ENCODE assay signal across 1 cellular context in the genomic region with DNA sequence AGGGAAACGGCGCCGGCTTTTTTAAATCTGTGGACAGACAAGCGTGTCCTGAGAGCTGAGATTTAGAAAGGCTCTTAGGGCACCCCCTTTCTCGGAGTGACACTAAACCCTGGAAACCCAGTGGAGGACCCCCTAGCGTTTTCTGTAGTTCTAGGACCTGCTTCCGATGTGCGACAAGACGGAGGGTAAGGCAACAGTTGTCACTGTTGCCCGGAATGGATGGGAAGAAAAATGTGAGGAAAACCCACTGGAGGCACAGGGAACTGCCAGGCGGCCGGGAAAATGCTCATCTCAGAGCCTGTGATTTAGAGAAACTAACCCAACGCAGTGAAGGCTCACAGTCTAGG.
TF ChIP-seq lines count a peak whose summit lies in the region.

No MANE protein-coding gene starts in this region.

TF ChIP-seq in endothelial cell of umbilical vein, 7 proteins besides CTCF, POLR2A, EP300 and RAD21:
- TF ChIP-seq FOS (IDR thresholded peaks at IDR 0.05; ENCODE audit: borderline replicate concordance, insufficient read depth, low read length), result no peak
- TF ChIP-seq, protein P1, sequence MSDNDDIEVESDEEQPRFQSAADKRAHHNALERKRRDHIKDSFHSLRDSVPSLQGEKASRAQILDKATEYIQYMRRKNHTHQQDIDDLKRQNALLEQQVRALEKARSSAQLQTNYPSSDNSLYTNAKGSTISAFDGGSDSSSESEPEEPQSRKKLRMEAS (IDR thresholded peaks at IDR 0.05; ENCODE audit: insufficient read depth, insufficient read length), result no peak
- TF ChIP-seq JUN (IDR thresholded peaks at IDR 0.05; ENCODE audit: borderline replicate concordance, insufficient read depth, insufficient read length, low read depth), result no peak
- TF ChIP-seq POLR2AphosphoS5 (IDR thresholded peaks at IDR 0.05; ENCODE audit: insufficient read depth, low read depth, low read length), result no peak
- no peak for TF ChIP-seq GATA2 (IDR thresholded peaks at IDR 0.05; ENCODE audit: insufficient read depth, insufficient read length, low read depth, low read length)
- TF ChIP-seq EZH2 (IDR thresholded peaks at IDR 0.05; ENCODE audit: borderline replicate concordance, low read depth, low read length, severe bottlenecking), result no peak
- TF ChIP-seq MYC (IDR thresholded peaks at IDR 0.05; ENCODE audit: low read depth, low read length), result no peak
TF ChIP-seq in endothelial cell of umbilical vein: peak in this region for 0.
